ENCODE assay signal across 1 cellular context in the genomic region with DNA sequence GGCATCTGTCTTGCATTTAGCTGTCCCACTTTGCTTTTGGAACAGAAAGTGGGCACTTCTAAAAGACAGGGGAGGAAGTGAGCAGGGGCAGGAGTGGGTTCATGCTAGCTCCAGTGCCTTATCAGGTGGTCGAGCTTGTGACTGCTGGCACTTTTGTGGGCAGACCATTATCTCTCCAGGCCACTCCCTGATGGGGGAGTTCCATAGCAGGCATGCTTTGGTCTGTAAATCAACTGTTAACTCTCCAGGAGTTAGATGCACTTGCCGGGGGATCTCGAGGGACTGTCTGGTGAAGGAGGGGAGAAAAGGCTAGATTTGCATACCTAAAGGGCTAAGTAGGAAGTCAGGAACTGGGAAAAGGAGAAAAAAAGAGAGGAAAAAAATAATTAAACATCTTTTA.
TF ChIP-seq lines count a peak whose summit lies in the region.

No MANE protein-coding gene starts in this region.

TF ChIP-seq in GM23338, 12 proteins besides CTCF, POLR2A, EP300 and RAD21:
- TF ChIP-seq, protein P1, sequence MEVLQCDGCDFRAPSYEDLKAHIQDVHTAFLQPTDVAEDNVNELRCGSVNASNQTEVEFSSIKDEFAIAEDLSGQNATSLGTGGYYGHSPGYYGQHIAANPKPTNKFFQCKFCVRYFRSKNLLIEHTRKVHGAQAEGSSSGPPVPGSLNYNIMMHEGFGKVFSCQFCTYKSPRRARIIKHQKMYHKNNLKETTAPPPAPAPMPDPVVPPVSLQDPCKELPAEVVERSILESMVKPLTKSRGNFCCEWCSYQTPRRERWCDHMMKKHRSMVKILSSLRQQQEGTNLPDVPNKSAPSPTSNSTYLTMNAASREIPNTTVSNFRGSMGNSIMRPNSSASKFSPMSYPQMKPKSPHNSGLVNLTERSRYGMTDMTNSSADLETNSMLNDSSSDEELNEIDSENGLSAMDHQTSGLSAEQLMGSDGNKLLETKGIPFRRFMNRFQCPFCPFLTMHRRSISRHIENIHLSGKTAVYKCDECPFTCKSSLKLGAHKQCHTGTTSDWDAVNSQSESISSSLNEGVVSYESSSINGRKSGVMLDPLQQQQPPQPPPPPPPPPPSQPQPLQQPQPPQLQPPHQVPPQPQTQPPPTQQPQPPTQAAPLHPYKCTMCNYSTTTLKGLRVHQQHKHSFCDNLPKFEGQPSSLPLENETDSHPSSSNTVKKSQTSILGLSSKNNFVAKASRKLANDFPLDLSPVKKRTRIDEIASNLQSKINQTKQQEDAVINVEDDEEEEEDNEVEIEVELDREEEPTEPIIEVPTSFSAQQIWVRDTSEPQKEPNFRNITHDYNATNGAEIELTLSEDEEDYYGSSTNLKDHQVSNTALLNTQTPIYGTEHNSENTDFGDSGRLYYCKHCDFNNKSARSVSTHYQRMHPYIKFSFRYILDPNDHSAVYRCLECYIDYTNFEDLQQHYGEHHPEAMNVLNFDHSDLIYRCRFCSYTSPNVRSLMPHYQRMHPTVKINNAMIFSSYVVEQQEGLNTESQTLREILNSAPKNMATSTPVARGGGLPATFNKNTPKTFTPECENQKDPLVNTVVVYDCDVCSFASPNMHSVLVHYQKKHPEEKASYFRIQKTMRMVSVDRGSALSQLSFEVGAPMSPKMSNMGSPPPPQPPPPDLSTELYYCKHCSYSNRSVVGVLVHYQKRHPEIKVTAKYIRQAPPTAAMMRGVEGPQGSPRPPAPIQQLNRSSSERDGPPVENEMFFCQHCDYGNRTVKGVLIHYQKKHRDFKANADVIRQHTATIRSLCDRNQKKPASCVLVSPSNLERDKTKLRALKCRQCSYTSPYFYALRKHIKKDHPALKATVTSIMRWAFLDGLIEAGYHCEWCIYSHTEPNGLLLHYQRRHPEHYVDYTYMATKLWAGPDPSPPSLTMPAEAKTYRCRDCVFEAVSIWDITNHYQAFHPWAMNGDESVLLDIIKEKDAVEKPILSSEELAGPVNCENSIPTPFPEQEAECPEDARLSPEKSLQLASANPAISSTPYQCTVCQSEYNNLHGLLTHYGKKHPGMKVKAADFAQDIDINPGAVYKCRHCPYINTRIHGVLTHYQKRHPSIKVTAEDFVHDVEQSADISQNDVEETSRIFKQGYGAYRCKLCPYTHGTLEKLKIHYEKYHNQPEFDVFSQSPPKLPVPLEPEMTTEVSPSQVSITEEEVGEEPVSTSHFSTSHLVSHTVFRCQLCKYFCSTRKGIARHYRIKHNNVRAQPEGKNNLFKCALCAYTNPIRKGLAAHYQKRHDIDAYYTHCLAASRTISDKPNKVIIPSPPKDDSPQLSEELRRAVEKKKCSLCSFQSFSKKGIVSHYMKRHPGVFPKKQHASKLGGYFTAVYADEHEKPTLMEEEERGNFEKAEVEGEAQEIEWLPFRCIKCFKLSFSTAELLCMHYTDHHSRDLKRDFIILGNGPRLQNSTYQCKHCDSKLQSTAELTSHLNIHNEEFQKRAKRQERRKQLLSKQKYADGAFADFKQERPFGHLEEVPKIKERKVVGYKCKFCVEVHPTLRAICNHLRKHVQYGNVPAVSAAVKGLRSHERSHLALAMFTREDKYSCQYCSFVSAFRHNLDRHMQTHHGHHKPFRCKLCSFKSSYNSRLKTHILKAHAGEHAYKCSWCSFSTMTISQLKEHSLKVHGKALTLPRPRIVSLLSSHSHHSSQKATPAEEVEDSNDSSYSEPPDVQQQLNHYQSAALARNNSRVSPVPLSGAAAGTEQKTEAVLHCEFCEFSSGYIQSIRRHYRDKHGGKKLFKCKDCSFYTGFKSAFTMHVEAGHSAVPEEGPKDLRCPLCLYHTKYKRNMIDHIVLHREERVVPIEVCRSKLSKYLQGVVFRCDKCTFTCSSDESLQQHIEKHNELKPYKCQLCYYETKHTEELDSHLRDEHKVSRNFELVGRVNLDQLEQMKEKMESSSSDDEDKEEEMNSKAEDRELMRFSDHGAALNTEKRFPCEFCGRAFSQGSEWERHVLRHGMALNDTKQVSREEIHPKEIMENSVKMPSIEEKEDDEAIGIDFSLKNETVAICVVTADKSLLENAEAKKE (CRISPR knock-in tag; IDR thresholded peaks at IDR 0.05), result no peak
- TF ChIP-seq NANOG (IDR thresholded peaks at IDR 0.05; ENCODE audit: borderline replicate concordance) (no peak), STAT1 (IDR thresholded peaks at IDR 0.05; ENCODE audit: unreplicated experiment) (no peak), ZNF331 (CRISPR knock-in tag; IDR thresholded peaks at IDR 0.05; ENCODE audit: low read depth) (no peak), EZH2 (IDR thresholded peaks at IDR 0.05; ENCODE audit: low read depth, unreplicated experiment) (no peak), EZH2phosphoT487 (IDR thresholded peaks at IDR 0.05; ENCODE audit: unreplicated experiment) (no peak), POLR2AphosphoS5 (IDR thresholded peaks at IDR 0.05; ENCODE audit: low read depth) (no peak), ZNF114 (CRISPR knock-in tag; IDR thresholded peaks at IDR 0.05) (no peak), CREB1 (CRISPR knock-in tag; IDR thresholded peaks at IDR 0.05; ENCODE audit: low read depth) (no peak), JUNB (IDR thresholded peaks at IDR 0.05; ENCODE audit: unreplicated experiment) (no peak)
- TF ChIP-seq, protein P2, sequence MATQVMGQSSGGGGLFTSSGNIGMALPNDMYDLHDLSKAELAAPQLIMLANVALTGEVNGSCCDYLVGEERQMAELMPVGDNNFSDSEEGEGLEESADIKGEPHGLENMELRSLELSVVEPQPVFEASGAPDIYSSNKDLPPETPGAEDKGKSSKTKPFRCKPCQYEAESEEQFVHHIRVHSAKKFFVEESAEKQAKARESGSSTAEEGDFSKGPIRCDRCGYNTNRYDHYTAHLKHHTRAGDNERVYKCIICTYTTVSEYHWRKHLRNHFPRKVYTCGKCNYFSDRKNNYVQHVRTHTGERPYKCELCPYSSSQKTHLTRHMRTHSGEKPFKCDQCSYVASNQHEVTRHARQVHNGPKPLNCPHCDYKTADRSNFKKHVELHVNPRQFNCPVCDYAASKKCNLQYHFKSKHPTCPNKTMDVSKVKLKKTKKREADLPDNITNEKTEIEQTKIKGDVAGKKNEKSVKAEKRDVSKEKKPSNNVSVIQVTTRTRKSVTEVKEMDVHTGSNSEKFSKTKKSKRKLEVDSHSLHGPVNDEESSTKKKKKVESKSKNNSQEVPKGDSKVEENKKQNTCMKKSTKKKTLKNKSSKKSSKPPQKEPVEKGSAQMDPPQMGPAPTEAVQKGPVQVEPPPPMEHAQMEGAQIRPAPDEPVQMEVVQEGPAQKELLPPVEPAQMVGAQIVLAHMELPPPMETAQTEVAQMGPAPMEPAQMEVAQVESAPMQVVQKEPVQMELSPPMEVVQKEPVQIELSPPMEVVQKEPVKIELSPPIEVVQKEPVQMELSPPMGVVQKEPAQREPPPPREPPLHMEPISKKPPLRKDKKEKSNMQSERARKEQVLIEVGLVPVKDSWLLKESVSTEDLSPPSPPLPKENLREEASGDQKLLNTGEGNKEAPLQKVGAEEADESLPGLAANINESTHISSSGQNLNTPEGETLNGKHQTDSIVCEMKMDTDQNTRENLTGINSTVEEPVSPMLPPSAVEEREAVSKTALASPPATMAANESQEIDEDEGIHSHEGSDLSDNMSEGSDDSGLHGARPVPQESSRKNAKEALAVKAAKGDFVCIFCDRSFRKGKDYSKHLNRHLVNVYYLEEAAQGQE (IDR thresholded peaks at IDR 0.05; ENCODE audit: unreplicated experiment), result no peak
TF ChIP-seq in GM23338: peak in this region for 0.
